Comparison of ENCODE assay signal across 18 cellular contexts in genomic region chr11:26675233-26675928, GRCh38.
"Had no signal": no experiment of that assay in that cellular context is flagged by ENCODE, and none has a peak within 500 bp of the region (broad histone marks: within the 10 kb centered on the region; RNA-seq: fewer than 3 reads in every experiment).

No MANE protein-coding gene starts in this region.

- H3K27me3 Mint-ChIP-seq: dendritic cell treated with granulocyte-macrophage colony-stimulating factor and Interleukin-4, amounts not matched to agents 40 ng/mL and 50 ng/mL, for 4 days; naive thymus-derived CD8-positive, alpha-beta T cell had no signal

- H3K36me3 Mint-ChIP-seq: mesothelial cell of epicardium; naive thymus-derived CD8-positive, alpha-beta T cell had no signal

- H3K4me3 ChIP-seq: body of pancreas, left lung, prostate gland had no signal

- H3K4me3 Mint-ChIP-seq: activated CD8-positive, alpha-beta T cell treated with anti-CD3 and anti-CD28 coated beads, Interleukin-2, amount 10 ng/mL, durations not matched to agents 7 days and 5 days; activated T-helper 1 cell treated with anti-CD3 and anti-CD28 coated beads, Interleukin-12 subunit alpha, Interleukin-12 subunit beta, Interleukin-2, Interleukin-4 antibody, amounts not matched to agents 30 ng/mL and 10 ng/mL and 1 ng/mL, durations not matched to agents 14 hours and 24 hours and 36 hours; dendritic cell treated with granulocyte-macrophage colony-stimulating factor and Interleukin-4, amounts not matched to agents 40 ng/mL and 50 ng/mL, for 4 days; mesothelial cell of epicardium; naive thymus-derived CD8-positive, alpha-beta T cell had no signal

- H3K27ac Mint-ChIP-seq: activated CD8-positive, alpha-beta T cell treated with anti-CD3 and anti-CD28 coated beads, Interleukin-2, amount 10 ng/mL, durations not matched to agents 7 days and 5 days; activated T-helper 1 cell treated with anti-CD3 and anti-CD28 coated beads, Interleukin-12 subunit alpha, Interleukin-12 subunit beta, Interleukin-2, Interleukin-4 antibody, amounts not matched to agents 30 ng/mL and 10 ng/mL and 1 ng/mL, durations not matched to agents 14 hours and 24 hours and 36 hours; dendritic cell treated with granulocyte-macrophage colony-stimulating factor and Interleukin-4, amounts not matched to agents 40 ng/mL and 50 ng/mL, for 4 days; mesothelial cell of epicardium had no signal

- H3K4me1 ChIP-seq: body of pancreas, left lung, prostate gland had no signal

- H3K9me3 ChIP-seq: body of pancreas, left lung, prostate gland had no signal

- DNase-seq: activated CD4-positive, alpha-beta T cell treated with anti-CD3 and anti-CD28 coated beads for 1 hour; activated CD4-positive, alpha-beta T cell treated with anti-CD3 and anti-CD28 coated beads, Interleukin-2, amount 50 U/mL, for 1 hour; activated CD8-positive, alpha-beta T cell treated with anti-CD3 and anti-CD28 coated beads, Interleukin-2, amount 10 ng/mL, durations not matched to agents 7 days and 5 days; activated gamma-delta T cell; activated naive CD4-positive, alpha-beta T cell treated with anti-CD3 and anti-CD28 coated beads, Interleukin-2, amount 50 U/mL, for 16 hours; anterior cingulate cortex; body of pancreas; caudate nucleus; effector CD4-positive, alpha-beta T cell; foreskin melanocyte; left lung; naive thymus-derived CD8-positive, alpha-beta T cell; stimulated activated CD4-positive, alpha-beta T cell treated with anti-CD3 and anti-CD28 coated beads, Interleukin-4, amount 100 ng/mL, for 24 hours; stimulated activated naive CD8-positive, alpha-beta T cell treated with anti-CD3 and anti-CD28 coated beads, Interleukin-15, Interleukin-2, amounts not matched to agents 100 U/mL and 50 U/mL, for 24 hours had no signal

- ATAC-seq: activated CD8-positive, alpha-beta T cell treated with anti-CD3 and anti-CD28 coated beads, Interleukin-2, amount 10 ng/mL, durations not matched to agents 7 days and 5 days; body of pancreas; left lung; naive thymus-derived CD8-positive, alpha-beta T cell; stimulated activated naive CD8-positive, alpha-beta T cell treated with anti-CD3 and anti-CD28 coated beads, Interleukin-15, Interleukin-2, amounts not matched to agents 100 U/mL and 50 U/mL, for 24 hours had no signal

- H3K27me3 ChIP-seq: body of pancreas, left lung had no signal

- H3K36me3 ChIP-seq: left lung, prostate gland had no signal

- H3K9me3 Mint-ChIP-seq: activated T-helper 1 cell treated with anti-CD3 and anti-CD28 coated beads, Interleukin-12 subunit alpha, Interleukin-12 subunit beta, Interleukin-2, Interleukin-4 antibody, amounts not matched to agents 30 ng/mL and 10 ng/mL and 1 ng/mL, durations not matched to agents 14 hours and 24 hours and 36 hours; dendritic cell treated with granulocyte-macrophage colony-stimulating factor and Interleukin-4, amounts not matched to agents 40 ng/mL and 50 ng/mL, for 4 days; mesothelial cell of epicardium had no signal
